ENCODE assay signal across 8 cellular contexts in genomic region chr19:32407004-32407992, GRCh38. TPM values are rescaled to one million over a fixed set of nuclear protein-coding genes. Genes with fewer than 3 reads are reported as not detected.
A peak's percentile ranks its signal among the peaks of the same experiment; 100 is the strongest.
DNase-seq lines count a peak whose midpoint lies in the region; ATAC-seq lines count a peak whose summit lies in the region.

No MANE protein-coding gene starts in this region.

- peak overlapping the region; percentile 80 for H3K4me3 Mint-ChIP-seq in activated T-cell treated with anti-CD3 and anti-CD28 coated beads, Interleukin-2, amount 50 U/mL, for 24 hours
- H3K4me3 Mint-ChIP-seq in activated CD4-positive, alpha-beta memory T cell treated with anti-CD3 and anti-CD28 coated beads, Interleukin-2, amount 10 ng/mL, durations not matched to agents 7 days and 5 days = peak overlapping the region; percentile 78
- peak overlapping the region; percentile 86 to 89 for H3K4me3 Mint-ChIP-seq in stimulated activated naive CD8-positive, alpha-beta T cell treated with anti-CD3 and anti-CD28 coated beads, Interleukin-15, amount 100 ng/mL, for 72 hours

- H3K4me1 Mint-ChIP-seq in activated T-cell treated with anti-CD3 and anti-CD28 coated beads, Interleukin-2, amount 50 U/mL, for 24 hours (ENCODE audit: low read depth) = peaks cover 27% of the 10 kb centered on the region
- peaks cover 25% of the 10 kb centered on the region for H3K4me1 Mint-ChIP-seq in activated CD4-positive, alpha-beta memory T cell treated with anti-CD3 and anti-CD28 coated beads, Interleukin-2, amount 10 ng/mL, durations not matched to agents 7 days and 5 days
- peaks cover 33% of the 10 kb centered on the region for H3K4me1 Mint-ChIP-seq in stimulated activated naive CD8-positive, alpha-beta T cell treated with anti-CD3 and anti-CD28 coated beads, Interleukin-15, amount 100 ng/mL, for 72 hours

- CTCF ChIA-PET in activated CD4-positive, alpha-beta memory T cell treated with anti-CD3 and anti-CD28 coated beads, Interleukin-2, amount 10 ng/mL, durations not matched to agents 7 days and 5 days (lab: Charles Lee) = no interaction called here

- H3K36me3 Mint-ChIP-seq in activated T-cell treated with anti-CD3 and anti-CD28 coated beads, Interleukin-2, amount 50 U/mL, for 24 hours (ENCODE audit: low read depth) = peaks cover 56% of the 10 kb centered on the region
- H3K36me3 Mint-ChIP-seq in activated CD4-positive, alpha-beta memory T cell treated with anti-CD3 and anti-CD28 coated beads, Interleukin-2, amount 10 ng/mL, durations not matched to agents 7 days and 5 days (ENCODE audit: low read depth) = peaks cover 20% of the 10 kb centered on the region

- peak overlapping the region; percentile 85 for H3K27ac Mint-ChIP-seq in activated T-cell treated with anti-CD3 and anti-CD28 coated beads, Interleukin-2, amount 50 U/mL, for 24 hours
- H3K27ac Mint-ChIP-seq in activated CD4-positive, alpha-beta memory T cell treated with anti-CD3 and anti-CD28 coated beads, Interleukin-2, amount 10 ng/mL, durations not matched to agents 7 days and 5 days = peak overlapping the region; percentile 68
- H3K27ac Mint-ChIP-seq in stimulated activated naive CD8-positive, alpha-beta T cell treated with anti-CD3 and anti-CD28 coated beads, Interleukin-15, amount 100 ng/mL, for 72 hours = peak overlapping the region; percentile 38 to 97

- no peaks in the 10 kb centered on the region for H3K27me3 Mint-ChIP-seq in activated T-cell treated with anti-CD3 and anti-CD28 coated beads, Interleukin-2, amount 50 U/mL, for 24 hours
- no peaks in the 10 kb centered on the region for H3K27me3 Mint-ChIP-seq in activated CD4-positive, alpha-beta memory T cell treated with anti-CD3 and anti-CD28 coated beads, Interleukin-2, amount 10 ng/mL, durations not matched to agents 7 days and 5 days
- no peaks in the 10 kb centered on the region for H3K27me3 Mint-ChIP-seq in stimulated activated naive CD8-positive, alpha-beta T cell treated with anti-CD3 and anti-CD28 coated beads, Interleukin-15, amount 100 ng/mL, for 72 hours

- no peak for ATAC-seq in stimulated activated naive CD8-positive, alpha-beta T cell treated with anti-CD3 and anti-CD28 coated beads, Interleukin-15, amount 100 ng/mL, for 72 hours
- ATAC-seq in HG03571 (IDR thresholded peaks at IDR 0.05; ENCODE audit: unreplicated experiment) = no peak
- no peak for ATAC-seq in GM18868 (IDR thresholded peaks at IDR 0.05; ENCODE audit: unreplicated experiment)

- H3K9me3 Mint-ChIP-seq in activated T-cell treated with anti-CD3 and anti-CD28 coated beads, Interleukin-2, amount 50 U/mL, for 24 hours = no peaks in the 10 kb centered on the region
- H3K9me3 Mint-ChIP-seq in activated CD4-positive, alpha-beta memory T cell treated with anti-CD3 and anti-CD28 coated beads, Interleukin-2, amount 10 ng/mL, durations not matched to agents 7 days and 5 days = no peaks in the 10 kb centered on the region
- H3K9me3 Mint-ChIP-seq in stimulated activated naive CD8-positive, alpha-beta T cell treated with anti-CD3 and anti-CD28 coated beads, Interleukin-15, amount 100 ng/mL, for 72 hours = no peaks in the 10 kb centered on the region

- DNase-seq in activated T-cell treated with anti-CD3 and anti-CD28 coated beads, Interleukin-2, amount 50 U/mL, for 24 hours = no peak
- no peak for DNase-seq in activated T-cell treated with anti-CD3 and anti-CD28 coated beads for 4 hours
- no peak for DNase-seq in activated CD4-positive, alpha-beta memory T cell treated with anti-CD3 and anti-CD28 coated beads, Interleukin-2, amount 10 ng/mL, durations not matched to agents 7 days and 5 days
- DNase-seq in hippocampal formation (lab: John Stamatoyannopoulos, UW) = peak; percentile 16 to 65
- DNase-seq in stimulated activated naive CD8-positive, alpha-beta T cell treated with anti-CD3 and anti-CD28 coated beads, Interleukin-15, amount 100 ng/mL, for 72 hours = no peak
- DNase-seq in stimulated activated CD4-positive, alpha-beta T cell treated with anti-CD3 and anti-CD28 coated beads, Interleukin-2, amount 100 ng/mL, for 24 hours = no peak

- POLR2A ChIA-PET in activated CD4-positive, alpha-beta memory T cell treated with anti-CD3 and anti-CD28 coated beads, Interleukin-2, amount 10 ng/mL, durations not matched to agents 7 days and 5 days (lab: Charles Lee) = no interaction called here

RNA-seq across cellular contexts. Expression of gene DPY19L3, which starts 1.7 kb away (rescaled TPM):
- total RNA-seq in activated CD4-positive, alpha-beta memory T cell treated with anti-CD3 and anti-CD28 coated beads, Interleukin-2, amount 10 ng/mL, durations not matched to agents 7 days and 5 days = 1 to 10 TPM; 8.3 to 9.5 TPM

Comparison
In these comparisons a context has a peak if more than half of its experiments do, and no peak if none do; other contexts are left out.
1. DNase-seq: peak in hippocampal formation (2 of 2); none in activated T-cell treated with anti-CD3 and anti-CD28 coated beads, Interleukin-2, amount 50 U/mL, for 24 hours (single experiment), activated T-cell treated with anti-CD3 and anti-CD28 coated beads for 4 hours (single experiment), activated CD4-positive, alpha-beta memory T cell treated with anti-CD3 and anti-CD28 coated beads, Interleukin-2, amount 10 ng/mL, durations not matched to agents 7 days and 5 days (single experiment), stimulated activated naive CD8-positive, alpha-beta T cell treated with anti-CD3 and anti-CD28 coated beads, Interleukin-15, amount 100 ng/mL, for 72 hours (0 of 2) and stimulated activated CD4-positive, alpha-beta T cell treated with anti-CD3 and anti-CD28 coated beads, Interleukin-2, amount 100 ng/mL, for 24 hours (0 of 2).
2. Peak in every context shown above with its lines, with median percentiles within 50 percentile points of each other: H3K27ac Mint-ChIP-seq and H3K4me3 Mint-ChIP-seq.